Comparison of ENCODE assay signal across 25 cellular contexts in genomic region chrX:128973033-128973432, GRCh38.
"Had no signal": no experiment of that assay in that cellular context is flagged by ENCODE, and none has a peak within 500 bp of the region (broad histone marks: within the 10 kb centered on the region; RNA-seq: fewer than 3 reads in every experiment).

No MANE protein-coding gene starts in this region.

- DNase-seq: naive thymus-derived CD8-positive, alpha-beta T cell; nephron progenitor cell; nucleus accumbens; pancreas; retina; right lobe of liver; sigmoid colon; small intestine; stimulated activated CD4-positive, alpha-beta T cell treated with anti-CD3 and anti-CD28 coated beads, Interleukin-15, amount 100 ng/mL, for 24 hours; stimulated activated CD4-positive, alpha-beta T cell treated with anti-CD3 and anti-CD28 coated beads, Interleukin-2, amount 100 ng/mL, for 24 hours; stimulated activated CD4-positive, alpha-beta T cell treated with anti-CD3 and anti-CD28 coated beads, Interleukin-2, amount 100 ng/mL, for 48 hours; stimulated activated CD4-positive, alpha-beta T cell treated with anti-CD3 and anti-CD28 coated beads, Interleukin-4, amount 100 ng/mL, for 24 hours; stimulated activated naive B cell treated with anti-CD40 and anti-IgM and Interleukin-4, amounts not matched to agents 10 μg/mL and 1 μg/mL and 100 μg/mL, for 72 hours; stimulated activated naive CD4-positive, alpha-beta T cell treated with Interleukin-2 at 50 U/mL for 16 hours; stomach; thyroid gland; upper lobe of right lung; uterus had no signal

- H3K36me3 ChIP-seq: neutrophil, pancreas, prostate gland, right atrium auricular region, right lobe of liver, sigmoid colon, stomach, thoracic aorta, thyroid gland, tibial nerve, upper lobe of right lung, uterus had no signal

- H3K4me3 ChIP-seq: pancreas, prostate gland, right atrium auricular region, right lobe of liver, sigmoid colon, stomach, thoracic aorta, thyroid gland, tibial nerve, upper lobe of right lung, uterus had no signal

- H3K4me1 ChIP-seq: pancreas, prostate gland, right atrium auricular region, right lobe of liver, sigmoid colon, stomach, thyroid gland, tibial nerve, upper lobe of right lung, uterus had no signal

- ATAC-seq: naive thymus-derived CD8-positive, alpha-beta T cell; natural killer cell treated with Interleukin-12 subunit alpha and Interleukin-12 subunit beta and Interleukin-15 and Interleukin-18, amount 100 ng/mL, for 72 hours; pancreas; right lobe of liver; stimulated activated effector memory CD8-positive, alpha-beta T cell treated with anti-CD3 and anti-CD28 coated beads, Interleukin-12 subunit alpha, Interleukin-12 subunit beta, amount 100 ng/mL, for 72 hours; upper lobe of right lung had no signal

- H3K9me3 ChIP-seq: neutrophil, pancreas, prostate gland, right atrium auricular region, right lobe of liver, sigmoid colon, stomach, thoracic aorta, thyroid gland, tibial nerve, upper lobe of right lung, uterus had no signal

- FAIRE-seq: pancreas, small intestine had no signal

- H3K27ac ChIP-seq: neutrophil, pancreas, prostate gland, right atrium auricular region, right lobe of liver, sigmoid colon, stomach, thoracic aorta, thyroid gland, tibial nerve, upper lobe of right lung, uterus had no signal

- H3K27me3 ChIP-seq: neutrophil, right atrium auricular region, right lobe of liver, sigmoid colon, thyroid gland, tibial nerve, upper lobe of right lung, uterus had no signal
